Comparison of ENCODE assay signal across 8 cellular contexts in genomic region chr5:52800394-52801213, GRCh38. TPM values are rescaled to one million over a fixed set of nuclear protein-coding genes. Genes with fewer than 3 reads are reported as not detected.
DNase-seq lines count a peak whose midpoint lies in the region; ATAC-seq and TF ChIP-seq lines count a peak whose summit lies in the region.

No MANE protein-coding gene starts in this region.

- peak overlapping the region; percentile 82 for H2AFZ ChIP-seq in SK-N-SH (ENCODE audit: low read depth)
- H2AFZ ChIP-seq in parathyroid adenoma: peak overlapping the region; percentile 71

- intact Hi-C loops in heart left ventricle (cut with DNase I): loop anchor here in 4 of 10 donors (5.0 to 10.0 kb wide), 3 partner anchors 37 to 117 kb away; no protein-coding TSS in a partner anchor
- intact Hi-C loops in vagina (cut with DNase I): no loop called here

- H3K9me2 ChIP-seq in SK-N-SH: no peaks in the 10 kb centered on the region

- TF ChIP-seq POLR2A in heart left ventricle (IDR thresholded peaks at IDR 0.05) (no peak), vagina (IDR thresholded peaks at IDR 0.05) (no peak)

- no peak for TF ChIP-seq RAD21 in SK-N-SH (IDR thresholded peaks at IDR 0.05; ENCODE audit: low read length)

- H3K4me3 ChIP-seq in SK-N-SH (ENCODE audit: low read depth in 2 of 2, low read length in 1 of 2): peak overlapping the region; percentile 75 to 85
- peak overlapping the region; percentile 97 for H3K4me3 ChIP-seq in adipocyte (ENCODE audit: low read length)
- H3K4me3 ChIP-seq in heart left ventricle: peak overlapping the region; percentile 49 to 80 (median 67)
- peak overlapping the region; percentile 76 for H3K4me3 ChIP-seq in parathyroid adenoma (ENCODE audit: low read depth, low read length)
- H3K4me3 ChIP-seq in vagina: peak overlapping the region; percentile 64 to 72

- POLR2A ChIA-PET in SK-N-SH (lab: Yijun Ruan, JAX): interaction anchor here (2.2 kb wide), 1 partner anchor 13 kb away, joined by 11 read pairs; the partner anchor contains the start of genes ITGA1 and PELO

- ATAC-seq in GM19467 (IDR thresholded peaks at IDR 0.05; ENCODE audit: unreplicated experiment) (peak; percentile 31), HG03558 (IDR thresholded peaks at IDR 0.05; ENCODE audit: extremely low read depth, unreplicated experiment) (peak; percentile 11), heart left ventricle (peak; percentile 62 to 85 (median 84))

- H3K9me3 ChIP-seq in SK-N-SH (no peaks in the 10 kb centered on the region), adipocyte (ENCODE audit: control insufficient read depth, low read length) (no peaks in the 10 kb centered on the region), heart left ventricle (no peaks in the 10 kb centered on the region), parathyroid adenoma (ENCODE audit: control insufficient read depth, low read length) (no peaks in the 10 kb centered on the region), vagina (no peaks in the 10 kb centered on the region)

- H3K27me3 ChIP-seq in SK-N-SH (ENCODE audit: insufficient read depth) (no peaks in the 10 kb centered on the region), adipocyte (replicated peaks; ENCODE audit: control insufficient read depth, insufficient read depth, low read length) (no peaks in the 10 kb centered on the region), heart left ventricle (no peaks in the 10 kb centered on the region), parathyroid adenoma (ENCODE audit: control insufficient read depth, insufficient read depth, low read length) (no peaks in the 10 kb centered on the region), vagina (no peaks in the 10 kb centered on the region)

- H3K4me1 ChIP-seq in SK-N-SH (ENCODE audit: control insufficient read depth in 1 of 2, insufficient read depth in 2 of 2, low read depth in 1 of 2, low read length in 1 of 2): peaks cover 12 to 41% of the 10 kb centered on the region in 2 experiments
- H3K4me1 ChIP-seq in adipocyte (ENCODE audit: control insufficient read depth, insufficient read depth, low read length): peaks cover 59% of the 10 kb centered on the region
- H3K4me1 ChIP-seq in heart left ventricle: peaks cover 9 to 93% (median 66%) of the 10 kb centered on the region in 12 donors
- H3K4me1 ChIP-seq in parathyroid adenoma: peaks cover 9% of the 10 kb centered on the region
- peaks cover 65% of the 10 kb centered on the region for H3K4me1 ChIP-seq in vagina

- H3K9ac ChIP-seq in SK-N-SH (peak overlapping the region; percentile 86), adipocyte (ENCODE audit: low read length) (peak overlapping the region; percentile 90), parathyroid adenoma (no peak overlapping the region)

- DNase-seq in Caki2 (ENCODE audit: low read depth) (peak; percentile 72), SK-N-SH (peak; percentile 46), adipocyte (ENCODE audit: low read depth) (peak; percentile 74), heart left ventricle (peak; percentile 57 to 82 (median 76)), vagina (ENCODE audit: extremely low spot score in 2 of 2) (no peak)

- TF ChIP-seq EP300 in SK-N-SH (IDR thresholded peaks at IDR 0.05; ENCODE audit: borderline replicate concordance in 1 of 2, low read depth in 1 of 2, low read length in 1 of 2): no peak

- WGBS in SK-N-SH (ENCODE audit: low lambda C conversion rate): 2% methylated on average over 19 of the region's 31 CpGs
- 3 to 4% (median 3%) methylated on average over 24 to 31 of the region's 31 CpGs for WGBS in heart left ventricle, 4 donors

- in situ Hi-C loops in Caki2 (cut with HindIII; ENCODE audit: low pct_unique_long_range_greater_than_20kb, low sequenced_read_pairs): no loop called here

- H4K20me1 ChIP-seq in SK-N-SH (ENCODE audit: insufficient read depth): peaks cover 22% of the 10 kb centered on the region

- peaks cover 34% of the 10 kb centered on the region for H3F3A ChIP-seq in SK-N-SH (replicated peaks; ENCODE audit: insufficient read depth)

- peak; percentile 36 for TF ChIP-seq CTCF in SK-N-SH (IDR thresholded peaks at IDR 0.05)
- peak in 2 of 12 donors; percentile 5 to 16 for TF ChIP-seq CTCF in heart left ventricle (IDR thresholded peaks at IDR 0.05)
- TF ChIP-seq CTCF in parathyroid adenoma (IDR thresholded peaks at IDR 0.05): peak; percentile 8
- no peak for TF ChIP-seq CTCF in vagina (IDR thresholded peaks at IDR 0.05)

- peaks cover 63% of the 10 kb centered on the region for H3K79me2 ChIP-seq in SK-N-SH (ENCODE audit: insufficient read depth)
- H3K79me2 ChIP-seq in parathyroid adenoma: peaks cover 36% of the 10 kb centered on the region

- CTCF ChIA-PET in SK-N-SH (lab: Yijun Ruan, JAX): interaction anchor here (1.0 to 2.3 kb wide), 7 partner anchors 11 to 140 kb away, joined by 3 to 17 read pairs (median 5); partner anchors contain the start of genes ITGA1 and PELO

- H3K36me3 ChIP-seq in SK-N-SH (replicated peaks in 1 of 2; ENCODE audit: control insufficient read depth in 1 of 2, insufficient read depth in 2 of 2, low read length in 1 of 2) (peaks cover 39 to 40% of the 10 kb centered on the region in 2 experiments), adipocyte (ENCODE audit: control insufficient read depth, insufficient read depth, low read length, severe bottlenecking) (peaks cover 14% of the 10 kb centered on the region), heart left ventricle (peaks cover 0 to 31% (median 13%) of the 10 kb centered on the region in 9 donors), parathyroid adenoma (ENCODE audit: control insufficient read depth, insufficient read depth, low read length) (no peaks in the 10 kb centered on the region), vagina (no peaks in the 10 kb centered on the region)

- peak overlapping the region; percentile 89 for H3K4me2 ChIP-seq in SK-N-SH
- H3K4me2 ChIP-seq in parathyroid adenoma (ENCODE audit: low read length): peak overlapping the region; percentile 81

- H3K27ac ChIP-seq in SK-N-SH (ENCODE audit: low read depth in 2 of 2, low read length in 1 of 2) (peak overlapping the region; percentile 93 to 95), heart left ventricle (peak overlapping the region; percentile 67 to 96 (median 91)), parathyroid adenoma (peak overlapping the region; percentile 92), vagina (peak overlapping the region; percentile 96)

TF ChIP-seq in SK-N-SH, 30 proteins besides CTCF, POLR2A, EP300 and RAD21:
- TF ChIP-seq FOXJ3 (CRISPR knock-in tag; IDR thresholded peaks at IDR 0.05) (no peak), MAX (IDR thresholded peaks at IDR 0.05; ENCODE audit: low read depth) (peak; percentile 46), TEAD4 (IDR thresholded peaks at IDR 0.05; ENCODE audit: borderline replicate concordance, insufficient read depth) (no peak), NRF1 (IDR thresholded peaks at IDR 0.05; ENCODE audit: low read depth, low read length) (no peak), RFX5 (IDR thresholded peaks at IDR 0.05; ENCODE audit: low read length) (no peak), FOSL2 (IDR thresholded peaks at IDR 0.05; ENCODE audit: borderline replicate concordance, low read depth) (0 out of 2 replicates have a peak, but pooled peaks have one; percentile 1), YY1 (IDR thresholded peaks at IDR 0.05; ENCODE audit: low read depth) (peak; percentile 5; the same call in 1 of the 2 replicates), MEF2A (IDR thresholded peaks at IDR 0.05; ENCODE audit: borderline replicate concordance, low read depth) (no peak)
- TF ChIP-seq, protein P1, sequence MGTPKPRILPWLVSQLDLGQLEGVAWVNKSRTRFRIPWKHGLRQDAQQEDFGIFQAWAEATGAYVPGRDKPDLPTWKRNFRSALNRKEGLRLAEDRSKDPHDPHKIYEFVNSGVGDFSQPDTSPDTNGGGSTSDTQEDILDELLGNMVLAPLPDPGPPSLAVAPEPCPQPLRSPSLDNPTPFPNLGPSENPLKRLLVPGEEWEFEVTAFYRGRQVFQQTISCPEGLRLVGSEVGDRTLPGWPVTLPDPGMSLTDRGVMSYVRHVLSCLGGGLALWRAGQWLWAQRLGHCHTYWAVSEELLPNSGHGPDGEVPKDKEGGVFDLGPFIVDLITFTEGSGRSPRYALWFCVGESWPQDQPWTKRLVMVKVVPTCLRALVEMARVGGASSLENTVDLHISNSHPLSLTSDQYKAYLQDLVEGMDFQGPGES (IDR thresholded peaks at IDR 0.05; ENCODE audit: low read depth, low read length): no peak

RNA-seq across cellular contexts. Expression of gene ITGA1, which starts 12.9 kb away (rescaled TPM):
- 9.6 and 42.3 TPM in 2 replicates for total RNA-seq in Caki2 (2014; rRNA removed; shearing (Covaris generic); ENCODE audit: low replicate concordance)
- 7.7 and 9.9 TPM in 2 replicates for polyA plus RNA-seq in SK-N-SH (2012; rRNA removed)
- 5.2 and 9.2 TPM in 2 replicates for polyA plus RNA-seq in SK-N-SH (2012; cell fraction: cytosol; rRNA removed)
- 4.5 and 11.5 TPM in 2 replicates for polyA plus RNA-seq in SK-N-SH (2012; cell fraction: nucleus; rRNA removed)
- 10 to 100 TPM; 20.9 to 52.0 (median 24.6) TPM for total RNA-seq in heart left ventricle
- polyA plus RNA-seq in heart left ventricle: 1 to 10 TPM; 5.5 to 9.1 TPM
- total RNA-seq in vagina: 42.7 TPM

RNA-seq across cellular contexts. Expression of gene PELO, which starts 12.9 kb away (rescaled TPM):
- 35.8 and 37.4 TPM in 2 replicates for total RNA-seq in Caki2 (2014; rRNA removed; shearing (Covaris generic); ENCODE audit: low replicate concordance)
- polyA plus RNA-seq in SK-N-SH (2012; rRNA removed): 10.7 and 11.5 TPM in 2 replicates
- 8.8 and 10.3 TPM in 2 replicates for polyA plus RNA-seq in SK-N-SH (2012; cell fraction: cytosol; rRNA removed)
- 13.5 and 14.3 TPM in 2 replicates for polyA plus RNA-seq in SK-N-SH (2012; cell fraction: nucleus; rRNA removed)
- 10 to 100 TPM; 12.8 to 28.4 (median 20.1) TPM for total RNA-seq in heart left ventricle
- polyA plus RNA-seq in heart left ventricle: 10 to 100 TPM in 1 of 2 donors, 1 to 10 TPM in 1; 4.3 to 16.8 TPM
- total RNA-seq in vagina: 11.8 TPM

Comparison
In these comparisons a context has a peak if more than half of its experiments do, and no peak if none do; other contexts are left out.
1. DNase-seq: peak in Caki2 (single experiment), SK-N-SH (single experiment), adipocyte (single experiment) and heart left ventricle (5 of 5); none in vagina (0 of 2).
2. ATAC-seq: peak in every context shown above with its lines; median percentile 84 in heart left ventricle; 31 in GM19467; 11 in HG03558.
3. CTCF ChIP-seq: peak in SK-N-SH (single experiment) and parathyroid adenoma (single experiment); none in vagina (0 of 3).
4. Peak in every context shown above with its lines, with median percentiles within 50 percentile points of each other: H3K27ac ChIP-seq and H3K4me3 ChIP-seq.